In the genomic region with DNA sequence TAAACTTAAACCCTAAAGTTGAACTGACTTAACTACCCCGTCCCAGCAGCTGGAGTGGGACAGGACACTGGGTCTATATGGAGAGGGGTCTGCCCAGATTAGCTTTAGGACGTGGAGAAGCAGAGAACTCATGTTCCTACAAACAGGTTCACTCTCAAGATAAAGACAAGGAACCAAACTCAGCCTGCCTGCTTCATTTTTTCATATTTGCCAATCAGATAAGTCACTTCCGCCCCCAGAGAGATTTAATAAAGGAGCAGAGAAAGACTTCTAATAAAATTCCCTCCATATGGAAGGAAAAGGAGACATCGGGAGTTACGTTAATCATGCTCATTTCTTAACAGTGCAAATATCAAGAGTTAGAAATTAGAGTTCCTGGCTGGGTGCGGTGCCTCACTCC, we compare ENCODE assay signal across 11 cellular contexts. TPM values are rescaled to one million over a fixed set of nuclear protein-coding genes. Genes with fewer than 3 reads are reported as not detected.
"Had no signal": no experiment of that assay in that cellular context is flagged by ENCODE, and none has a peak within 500 bp of the region (broad histone marks: within the 10 kb centered on the region; RNA-seq: fewer than 3 reads in every experiment).

No MANE protein-coding gene starts in this region.

- H3K9me3 ChIP-seq: HAP-1 had no signal

- ATAC-seq: HCT116, K562 had no signal

- H3K36me3 ChIP-seq: HAP-1 had no signal

- H3K4me3 ChIP-seq: GM23248, HAP-1, K562 had no signal

- H3K4me1 ChIP-seq: HAP-1 had no signal

- DNase-seq: GM23248, GOT3, H7, HFFc6, IMR-90 had no signal

- H3K27ac Mint-ChIP-seq: HFFc6 had no signal

- H3K4me3 Mint-ChIP-seq: HFFc6 had no signal

- H3K27ac ChIP-seq: GM23248 had no signal

- FAIRE-seq: HTR-8/SVneo, K562 had no signal

RNA-seq across cellular contexts. Expression of a gene that starts 42.2 kb away (rescaled TPM):
- total RNA-seq: GM23248, H4, H7, HFFc6, HT-29, IMR-90, K562 had no signal
- polyA plus RNA-seq: GM23248, IMR-90 had no signal
